In genomic region chr16:87176735-87177134, GRCh38 we compare ENCODE assay signal across 22 cellular contexts.
DNase-seq lines count a peak whose midpoint lies in the region; ATAC-seq and TF ChIP-seq lines count a peak whose summit lies in the region.
"Had no signal": no experiment of that assay in that cellular context is flagged by ENCODE, and none has a peak within 500 bp of the region (broad histone marks: within the 10 kb centered on the region; RNA-seq: fewer than 3 reads in every experiment).

No MANE protein-coding gene starts in this region.

- no peaks in the 10 kb centered on the region for H3F3A ChIP-seq in neural progenitor cell (ENCODE audit: low read depth)

- H3K4ac ChIP-seq in mesenchymal stem cell (ENCODE audit: low read depth in 1 of 2, low read length in 2 of 2) (no peak overlapping the region), trophoblast cell (ENCODE audit: low read depth, low read length) (no peak overlapping the region)

- H3K9ac ChIP-seq in mesenchymal stem cell (ENCODE audit: low read length): no peak overlapping the region
- no peak overlapping the region for H3K9ac ChIP-seq in neural progenitor cell
- H3K9ac ChIP-seq in trophoblast cell (ENCODE audit: low read length): no peak overlapping the region
- H3K9ac ChIP-seq: BLaER1 treated with 17β-estradiol and CSF1 and Interleukin-3, amounts not matched to agents 10 nM and 100 nM had no signal

- no peaks in the 10 kb centered on the region for H4K20me1 ChIP-seq in neural progenitor cell (ENCODE audit: low read depth)
- H4K20me1 ChIP-seq: BLaER1 treated with 17β-estradiol and CSF1 and Interleukin-3, amounts not matched to agents 10 nM and 100 nM had no signal

- H3K36me3 ChIP-seq in mesenchymal stem cell (ENCODE audit: control insufficient read depth in 1 of 2, insufficient read depth in 2 of 2, low read depth in 1 of 2, low read length in 2 of 2) (no peaks in the 10 kb centered on the region), neural progenitor cell (no peaks in the 10 kb centered on the region), trophoblast cell (ENCODE audit: control insufficient read depth in 1 of 2, insufficient read depth in 2 of 2, low read length in 2 of 2) (no peaks in the 10 kb centered on the region)
- H3K36me3 ChIP-seq: BLaER1 treated with 17β-estradiol and CSF1 and Interleukin-3, amounts not matched to agents 10 nM and 100 nM had no signal

- H3K36me3 Mint-ChIP-seq in neural progenitor cell: no peaks in the 10 kb centered on the region
- H3K36me3 Mint-ChIP-seq: CD8-positive, alpha-beta memory T cell had no signal

- no peak overlapping the region for H3K14ac ChIP-seq in mesenchymal stem cell (ENCODE audit: low read length in 2 of 2)
- H3K14ac ChIP-seq in trophoblast cell (ENCODE audit: low read length): no peak overlapping the region

- H3K4me3 Mint-ChIP-seq in neural progenitor cell: no peak overlapping the region
- H3K4me3 Mint-ChIP-seq: B cell; CD4-positive, alpha-beta T cell; CD8-positive, alpha-beta memory T cell had no signal

- H3K4me3 ChIP-seq in mesenchymal stem cell (ENCODE audit: insufficient read depth in 1 of 2, low read depth in 1 of 2, low read length in 2 of 2): no peak overlapping the region
- no peak overlapping the region for H3K4me3 ChIP-seq in neural progenitor cell
- H3K4me3 ChIP-seq in trophoblast cell (ENCODE audit: low read depth, low read length): no peak overlapping the region
- H3K4me3 ChIP-seq: A549; BLaER1 treated with 17β-estradiol and CSF1 and Interleukin-3, amounts not matched to agents 10 nM and 100 nM; GM12878 had no signal

- DNase-seq in mesenchymal stem cell (no peak), neural progenitor cell (ENCODE audit: low spot score) (no peak), trophoblast cell (no peak), left colon (no peak)
- no peak for DNase-seq in activated naive CD4-positive, alpha-beta T cell treated with Interleukin-2 at 50 U/mL for 16 hours
- DNase-seq: AML-193; CD4-positive, alpha-beta T cell; CD8-positive, alpha-beta memory T cell; COR-L47; DMS 273 treated with DMSO at 0.1 percent for 48 hours; DMS153; DMS53; DMS79; DND-41; EL; GDM1 had no signal

- H3K27me3 ChIP-seq in mesenchymal stem cell (ENCODE audit: control insufficient read depth in 1 of 2, insufficient read depth in 1 of 2, low read length in 2 of 2): peaks cover 0 to 14% of the 10 kb centered on the region in 2 experiments
- H3K27me3 ChIP-seq in neural progenitor cell: no peaks in the 10 kb centered on the region
- H3K27me3 ChIP-seq in trophoblast cell (ENCODE audit: insufficient read depth, low read length): no peaks in the 10 kb centered on the region
- H3K27me3 ChIP-seq: BLaER1 treated with 17β-estradiol and CSF1 and Interleukin-3, amounts not matched to agents 10 nM and 100 nM had no signal

- H3K27ac ChIP-seq in mesenchymal stem cell (ENCODE audit: low read length, poor library complexity, severe bottlenecking) (no peak overlapping the region), neural progenitor cell (no peak overlapping the region), trophoblast cell (ENCODE audit: low read depth, low read length) (no peak overlapping the region)
- H3K27ac ChIP-seq: 22Rv1; A549; BLaER1 treated with 17β-estradiol and CSF1 and Interleukin-3, amounts not matched to agents 10 nM and 100 nM; C4-2B had no signal

- peak overlapping the region; percentile 17 for H2BK15ac ChIP-seq in mesenchymal stem cell (ENCODE audit: low read depth, poor library complexity, severe bottlenecking)

- no peak for ATAC-seq in left colon
- ATAC-seq: A549, GM12878 had no signal

- H3K79me1 ChIP-seq in mesenchymal stem cell (replicated peaks; ENCODE audit: low read length, poor library complexity, severe bottlenecking) (no peaks in the 10 kb centered on the region), trophoblast cell (ENCODE audit: low read length) (peaks cover 6% of the 10 kb centered on the region)

- H3K79me2 ChIP-seq in neural progenitor cell (ENCODE audit: low read depth) (no peaks in the 10 kb centered on the region), trophoblast cell (ENCODE audit: control insufficient read depth, insufficient read depth, low read length, poor library complexity) (no peaks in the 10 kb centered on the region)

- H2AK5ac ChIP-seq in mesenchymal stem cell (ENCODE audit: low read length, severe bottlenecking) (no peak overlapping the region), trophoblast cell (ENCODE audit: low read length) (no peak overlapping the region)

- H4K91ac ChIP-seq in mesenchymal stem cell (ENCODE audit: low read length): peak overlapping the region; percentile 66
- peak overlapping the region; percentile 4 for H4K91ac ChIP-seq in trophoblast cell (ENCODE audit: low read depth, low read length)

- H2AFZ ChIP-seq in mesenchymal stem cell (ENCODE audit: low read depth, low read length) (no peak overlapping the region), neural progenitor cell (replicated peaks) (no peak overlapping the region), trophoblast cell (ENCODE audit: insufficient read depth, low read length, poor library complexity) (no peak overlapping the region)

- peaks cover 28% of the 10 kb centered on the region for H3K4me1 ChIP-seq in mesenchymal stem cell (ENCODE audit: control insufficient read depth, insufficient read depth, low read depth, low read length)
- H3K4me1 ChIP-seq in neural progenitor cell: peaks cover 11% of the 10 kb centered on the region
- H3K4me1 ChIP-seq in trophoblast cell (ENCODE audit: control insufficient read depth in 1 of 2, insufficient read depth in 2 of 2, low read length in 2 of 2): peaks cover 11 to 22% of the 10 kb centered on the region in 2 experiments

- H2BK5ac ChIP-seq in mesenchymal stem cell (ENCODE audit: low read depth, low read length, poor library complexity, severe bottlenecking): no peak overlapping the region
- H2BK5ac ChIP-seq in trophoblast cell (ENCODE audit: low read depth, low read length, poor library complexity): no peak overlapping the region

- H3K18ac ChIP-seq in mesenchymal stem cell (ENCODE audit: low read depth in 1 of 2, low read length in 2 of 2): peak overlapping the region in 1 of 2 experiments; percentile 11
- H3K18ac ChIP-seq in trophoblast cell (ENCODE audit: low read length): no peak overlapping the region

- H3K9me3 Mint-ChIP-seq in neural progenitor cell: no peaks in the 10 kb centered on the region
- H3K9me3 Mint-ChIP-seq: CD4-positive, alpha-beta T cell; CD8-positive, alpha-beta memory T cell had no signal

- peak overlapping the region; percentile 57 for H3K27ac Mint-ChIP-seq in neural progenitor cell
- H3K27ac Mint-ChIP-seq: B cell; CD4-positive, alpha-beta T cell; CD8-positive, alpha-beta memory T cell had no signal

- H3K4me1 Mint-ChIP-seq in neural progenitor cell: peaks cover 25% of the 10 kb centered on the region
- H3K4me1 Mint-ChIP-seq: B cell; CD8-positive, alpha-beta memory T cell had no signal

- no peak overlapping the region for H4K12ac ChIP-seq in trophoblast cell (ENCODE audit: low read depth, low read length)

- peak overlapping the region; percentile 12 for H4K8ac ChIP-seq in mesenchymal stem cell (ENCODE audit: low read length)
- H4K8ac ChIP-seq in trophoblast cell (ENCODE audit: low read depth, low read length): no peak overlapping the region

- H3K23ac ChIP-seq in mesenchymal stem cell (ENCODE audit: low read length in 2 of 2) (no peak overlapping the region), trophoblast cell (ENCODE audit: low read length) (no peak overlapping the region)

- peaks cover 16% of the 10 kb centered on the region for H3K27me3 Mint-ChIP-seq in neural progenitor cell (ENCODE audit: insufficient read depth, low read depth)

- 91% methylated on average over 7 of the region's 7 CpGs for WGBS in mesenchymal stem cell
- WGBS in trophoblast cell (ENCODE audit: extremely low coverage, insufficient coverage, insufficient read length): no CpG with 5 or more reads among the region's 7 CpGs

- TF ChIP-seq CTCF in neural progenitor cell (IDR thresholded peaks at IDR 0.05): no peak

- H3K4me2 ChIP-seq in mesenchymal stem cell (ENCODE audit: low read length, poor library complexity, severe bottlenecking): no peak overlapping the region
- H3K4me2 ChIP-seq in neural progenitor cell: no peak overlapping the region
- no peak overlapping the region for H3K4me2 ChIP-seq in trophoblast cell (ENCODE audit: low read length)
- H3K4me2 ChIP-seq: A549; BLaER1 treated with 17β-estradiol and CSF1 and Interleukin-3, amounts not matched to agents 10 nM and 100 nM had no signal

- H2BK120ac ChIP-seq in mesenchymal stem cell (ENCODE audit: low read depth, low read length): no peak overlapping the region
- no peak overlapping the region for H2BK120ac ChIP-seq in trophoblast cell (ENCODE audit: insufficient read depth, low read length, poor library complexity)

- intact Hi-C loops in left colon (cut with DNase I, micrococcal nuclease): no loop called here

- H3K9me3 ChIP-seq in mesenchymal stem cell (ENCODE audit: control insufficient read depth, low read length) (no peaks in the 10 kb centered on the region), neural progenitor cell (ENCODE audit: low read depth) (no peaks in the 10 kb centered on the region), trophoblast cell (ENCODE audit: insufficient read depth, low read depth, low read length) (peaks cover 2% of the 10 kb centered on the region)
- H3K9me3 ChIP-seq: A549; BLaER1 treated with 17β-estradiol and CSF1 and Interleukin-3, amounts not matched to agents 10 nM and 100 nM had no signal

- H2BK12ac ChIP-seq in mesenchymal stem cell (ENCODE audit: low read length in 2 of 2) (peak overlapping the region in 1 of 2 experiments; percentile 82), trophoblast cell (ENCODE audit: low read length) (peak overlapping the region; percentile 9)
